8 cellular contexts compared by ENCODE assay signal in the genomic region with DNA sequence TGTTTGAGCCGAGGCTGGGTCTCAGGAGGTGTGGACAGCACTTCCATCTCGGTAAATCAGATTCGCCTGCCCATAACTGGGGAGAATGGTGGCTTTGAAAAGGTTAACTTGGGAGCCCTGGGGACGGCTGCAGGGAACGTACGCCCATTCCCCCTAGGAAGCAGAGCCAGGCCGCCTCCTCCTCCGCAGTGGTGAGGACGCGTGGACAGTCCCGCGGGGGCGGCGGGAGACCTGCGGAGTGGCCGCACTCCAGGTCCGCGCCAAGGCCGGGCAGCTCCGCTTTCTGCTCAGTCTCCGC. TPM values are rescaled to one million over a fixed set of nuclear protein-coding genes. Genes with fewer than 3 reads are reported as not detected.
DNase-seq lines count a peak whose midpoint lies in the region; ATAC-seq and TF ChIP-seq lines count a peak whose summit lies in the region.

No MANE protein-coding gene starts in this region.

- H4K20me1 ChIP-seq in KMS-11 (ENCODE audit: insufficient read depth): peaks cover 10% of the 10 kb centered on the region

- H3K79me2 ChIP-seq in KMS-11 (ENCODE audit: insufficient read depth, low read depth): peaks cover 42% of the 10 kb centered on the region

- no peak for TF ChIP-seq CTCF in KMS-11 (conservative IDR thresholded peaks at IDR 0.05; ENCODE audit: low read depth, low read length)
- TF ChIP-seq CTCF in epithelial cell of esophagus (IDR thresholded peaks at IDR 0.05; ENCODE audit: insufficient read depth, low read depth, low read length, missing control alignments): no peak
- TF ChIP-seq CTCF in omental fat pad (IDR thresholded peaks at IDR 0.05): no peak

- H3K27me3 ChIP-seq in KMS-11 (ENCODE audit: insufficient read depth, low read depth): no peaks in the 10 kb centered on the region

- peak; percentile 72 for ATAC-seq in omental fat pad (ENCODE audit: low FRiP score)

- peak; percentile 61 for DNase-seq in AG08395 (ENCODE audit: low spot score)
- DNase-seq in GM19240 (ENCODE audit: insufficient read length, low spot score): peak; percentile 58
- DNase-seq in epithelial cell of esophagus (ENCODE audit: low read depth): peak; percentile 57
- DNase-seq in omental fat pad (ENCODE audit: low spot score): no peak
- no peak for DNase-seq in islet precursor cell
- DNase-seq in HuH-7 (ENCODE audit: low spot score): no peak
- DNase-seq in stimulated activated CD4-positive, alpha-beta T cell treated with anti-CD3 and anti-CD28 coated beads, Interleukin-4, amount 100 ng/mL, for 1 hour: no peak

- peaks cover 6% of the 10 kb centered on the region; the same call in 1 of the 2 replicates for H3K36me3 ChIP-seq in KMS-11 (ENCODE audit: insufficient read depth)

- peak overlapping the region; percentile 90 for H2AFZ ChIP-seq in KMS-11 (ENCODE audit: low read depth)

- peak overlapping the region; percentile 87 for H3K27ac ChIP-seq in KMS-11

- H3K4me1 ChIP-seq in KMS-11 (ENCODE audit: low read depth, poor library complexity, severe bottlenecking): peaks cover 13% of the 10 kb centered on the region

- H3K9ac ChIP-seq in KMS-11: peak overlapping the region; percentile 85

- H3K4me2 ChIP-seq in KMS-11: peak overlapping the region; percentile 93

- H3K4me3 ChIP-seq in KMS-11 (IDR thresholded peaks at IDR 0.05; ENCODE audit: insufficient read depth, low read depth, low read length): no peak overlapping the region
- no peak overlapping the region for H3K4me3 ChIP-seq in epithelial cell of esophagus (ENCODE audit: low read length)

RNA-seq across cellular contexts. Expression of gene MYCN, which starts 0.8 kb away (rescaled TPM):
- under 1 TPM in 2 of 4 donors, not detected in 2; 0.19 to 0.47 TPM for total RNA-seq in omental fat pad

Comparison
In these comparisons a context has a peak if more than half of its experiments do, and no peak if none do; other contexts are left out.
1. DNase-seq: peak in AG08395 (single experiment), GM19240 (single experiment) and epithelial cell of esophagus (single experiment); none in omental fat pad (single experiment), islet precursor cell (single experiment), HuH-7 (single experiment) and stimulated activated CD4-positive, alpha-beta T cell treated with anti-CD3 and anti-CD28 coated beads, Interleukin-4, amount 100 ng/mL, for 1 hour (single experiment).